1 cellular context compared by ENCODE assay signal in genomic region chr11:117273550-117274289, GRCh38.
TF ChIP-seq lines count a peak whose summit lies in the region.

No MANE protein-coding gene starts in this region.

TF ChIP-seq in HEK293, 187 proteins besides CTCF, POLR2A, EP300 and RAD21 (continued from another document and continues in another):
- TF ChIP-seq ZNF133 (tag by site-specific recombination; IDR thresholded peaks at IDR 0.05) = no peak
- no peak for TF ChIP-seq ZNF639 (tag by site-specific recombination; IDR thresholded peaks at IDR 0.05)
- no peak for TF ChIP-seq ZNF473 (tag by site-specific recombination; IDR thresholded peaks at IDR 0.05)
- TF ChIP-seq ZNF610 (tag by site-specific recombination; IDR thresholded peaks at IDR 0.05; ENCODE audit: borderline replicate concordance) = no peak
- TF ChIP-seq, protein P1, sequence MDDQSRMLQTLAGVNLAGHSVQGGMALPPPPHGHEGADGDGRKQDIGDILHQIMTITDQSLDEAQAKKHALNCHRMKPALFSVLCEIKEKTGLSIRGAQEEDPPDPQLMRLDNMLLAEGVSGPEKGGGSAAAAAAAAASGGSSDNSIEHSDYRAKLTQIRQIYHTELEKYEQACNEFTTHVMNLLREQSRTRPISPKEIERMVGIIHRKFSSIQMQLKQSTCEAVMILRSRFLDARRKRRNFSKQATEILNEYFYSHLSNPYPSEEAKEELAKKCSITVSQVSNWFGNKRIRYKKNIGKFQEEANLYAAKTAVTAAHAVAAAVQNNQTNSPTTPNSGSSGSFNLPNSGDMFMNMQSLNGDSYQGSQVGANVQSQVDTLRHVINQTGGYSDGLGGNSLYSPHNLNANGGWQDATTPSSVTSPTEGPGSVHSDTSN (CRISPR knock-in tag; IDR thresholded peaks at IDR 0.05) = no peak
- TF ChIP-seq TRIM28 (IDR thresholded peaks at IDR 0.05; ENCODE audit: borderline replicate concordance, low read length) = peak; percentile 99
- no peak for TF ChIP-seq ZNF37A (tag by site-specific recombination; IDR thresholded peaks at IDR 0.05)
- 0 out of 2 replicates have a peak, but pooled peaks have one; percentile 20 for TF ChIP-seq PRDM10 (tag by site-specific recombination; IDR thresholded peaks at IDR 0.05)
- TF ChIP-seq, protein P2, sequence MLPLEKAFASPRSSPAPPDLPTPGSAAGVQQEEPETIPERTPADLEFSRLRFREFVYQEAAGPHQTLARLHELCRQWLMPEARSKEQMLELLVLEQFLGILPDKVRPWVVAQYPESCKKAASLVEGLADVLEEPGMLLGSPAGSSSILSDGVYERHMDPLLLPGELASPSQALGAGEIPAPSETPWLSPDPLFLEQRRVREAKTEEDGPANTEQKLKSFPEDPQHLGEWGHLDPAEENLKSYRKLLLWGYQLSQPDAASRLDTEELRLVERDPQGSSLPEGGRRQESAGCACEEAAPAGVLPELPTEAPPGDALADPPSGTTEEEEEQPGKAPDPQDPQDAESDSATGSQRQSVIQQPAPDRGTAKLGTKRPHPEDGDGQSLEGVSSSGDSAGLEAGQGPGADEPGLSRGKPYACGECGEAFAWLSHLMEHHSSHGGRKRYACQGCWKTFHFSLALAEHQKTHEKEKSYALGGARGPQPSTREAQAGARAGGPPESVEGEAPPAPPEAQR (tag by site-specific recombination; IDR thresholded peaks at IDR 0.05) = no peak
- TF ChIP-seq, protein P3, sequence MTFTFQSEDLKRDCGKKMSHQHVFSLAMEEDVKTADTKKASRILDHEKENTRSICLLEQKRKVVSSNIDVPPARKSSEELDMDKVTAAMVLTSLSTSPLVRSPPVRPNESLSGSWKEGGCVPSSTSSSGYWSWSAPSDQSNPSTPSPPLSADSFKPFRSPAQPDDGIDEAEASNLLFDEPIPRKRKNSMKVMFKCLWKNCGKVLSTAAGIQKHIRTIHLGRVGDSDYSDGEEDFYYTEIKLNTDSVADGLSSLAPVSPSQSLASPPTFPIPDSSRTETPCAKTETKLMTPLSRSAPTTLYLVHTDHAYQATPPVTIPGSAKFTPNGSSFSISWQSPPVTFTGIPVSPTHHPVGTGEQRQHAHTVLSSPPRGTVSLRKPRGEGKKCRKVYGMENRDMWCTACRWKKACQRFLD (tag by site-specific recombination; IDR thresholded peaks at IDR 0.05) = no peak
- TF ChIP-seq ZSCAN23 (tag by site-specific recombination; IDR thresholded peaks at IDR 0.05) = no peak
- TF ChIP-seq, protein P4, sequence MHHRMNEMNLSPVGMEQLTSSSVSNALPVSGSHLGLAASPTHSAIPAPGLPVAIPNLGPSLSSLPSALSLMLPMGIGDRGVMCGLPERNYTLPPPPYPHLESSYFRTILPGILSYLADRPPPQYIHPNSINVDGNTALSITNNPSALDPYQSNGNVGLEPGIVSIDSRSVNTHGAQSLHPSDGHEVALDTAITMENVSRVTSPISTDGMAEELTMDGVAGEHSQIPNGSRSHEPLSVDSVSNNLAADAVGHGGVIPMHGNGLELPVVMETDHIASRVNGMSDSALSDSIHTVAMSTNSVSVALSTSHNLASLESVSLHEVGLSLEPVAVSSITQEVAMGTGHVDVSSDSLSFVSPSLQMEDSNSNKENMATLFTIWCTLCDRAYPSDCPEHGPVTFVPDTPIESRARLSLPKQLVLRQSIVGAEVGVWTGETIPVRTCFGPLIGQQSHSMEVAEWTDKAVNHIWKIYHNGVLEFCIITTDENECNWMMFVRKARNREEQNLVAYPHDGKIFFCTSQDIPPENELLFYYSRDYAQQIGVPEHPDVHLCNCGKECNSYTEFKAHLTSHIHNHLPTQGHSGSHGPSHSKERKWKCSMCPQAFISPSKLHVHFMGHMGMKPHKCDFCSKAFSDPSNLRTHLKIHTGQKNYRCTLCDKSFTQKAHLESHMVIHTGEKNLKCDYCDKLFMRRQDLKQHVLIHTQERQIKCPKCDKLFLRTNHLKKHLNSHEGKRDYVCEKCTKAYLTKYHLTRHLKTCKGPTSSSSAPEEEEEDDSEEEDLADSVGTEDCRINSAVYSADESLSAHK (tag by site-specific recombination; IDR thresholded peaks at IDR 0.05) = no peak
- no peak for TF ChIP-seq ZNF423 (tag by site-specific recombination; IDR thresholded peaks at IDR 0.05)
- no peak for TF ChIP-seq ZNF416 (tag by site-specific recombination; IDR thresholded peaks at IDR 0.05)
- TF ChIP-seq MZF1 (tag by site-specific recombination; IDR thresholded peaks at IDR 0.05; ENCODE audit: borderline replicate concordance) = peak; percentile 52; the same call in 1 of the 2 replicates
- no peak for TF ChIP-seq ZFP41 (tag by site-specific recombination; IDR thresholded peaks at IDR 0.05; ENCODE audit: borderline replicate concordance)
- no peak for TF ChIP-seq ZFHX2 (tag by site-specific recombination; conservative IDR thresholded peaks at IDR 0.05)
- no peak for TF ChIP-seq IKZF3 (tag by site-specific recombination; IDR thresholded peaks at IDR 0.05)
- no peak for TF ChIP-seq HOXA7 (CRISPR knock-in tag; IDR thresholded peaks at IDR 0.05; ENCODE audit: borderline replicate concordance)
- no peak for TF ChIP-seq ZNF791 (tag by site-specific recombination; IDR thresholded peaks at IDR 0.05)
- TF ChIP-seq, protein P5, sequence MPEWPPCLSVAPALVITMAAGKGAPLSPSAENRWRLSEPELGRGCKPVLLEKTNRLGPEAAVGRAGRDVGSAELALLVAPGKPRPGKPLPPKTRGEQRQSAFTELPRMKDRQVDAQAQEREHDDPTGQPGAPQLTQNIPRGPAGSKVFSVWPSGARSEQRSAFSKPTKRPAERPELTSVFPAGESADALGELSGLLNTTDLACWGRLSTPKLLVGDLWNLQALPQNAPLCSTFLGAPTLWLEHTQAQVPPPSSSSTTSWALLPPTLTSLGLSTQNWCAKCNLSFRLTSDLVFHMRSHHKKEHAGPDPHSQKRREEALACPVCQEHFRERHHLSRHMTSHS (tag by site-specific recombination; IDR thresholded peaks at IDR 0.05) = no peak
- TF ChIP-seq ZNF148 (tag by site-specific recombination; IDR thresholded peaks at IDR 0.05; ENCODE audit: borderline replicate concordance) = no peak
- no peak for TF ChIP-seq ZNF426 (tag by site-specific recombination; IDR thresholded peaks at IDR 0.05)
- peak; percentile 49; the same call in 1 of the 2 replicates for TF ChIP-seq KLF8 (tag by site-specific recombination; IDR thresholded peaks at IDR 0.05)
- TF ChIP-seq ZNF175 (tag by site-specific recombination; IDR thresholded peaks at IDR 0.05) = no peak
- no peak for TF ChIP-seq ZNF658 (tag by site-specific recombination; IDR thresholded peaks at IDR 0.05)
- TF ChIP-seq ZNF621 (tag by site-specific recombination; IDR thresholded peaks at IDR 0.05) = no peak
- peak; percentile 26; the same call in 1 of the 2 replicates for TF ChIP-seq ZBTB48 (tag by site-specific recombination; IDR thresholded peaks at IDR 0.05)
- TF ChIP-seq, protein P6, sequence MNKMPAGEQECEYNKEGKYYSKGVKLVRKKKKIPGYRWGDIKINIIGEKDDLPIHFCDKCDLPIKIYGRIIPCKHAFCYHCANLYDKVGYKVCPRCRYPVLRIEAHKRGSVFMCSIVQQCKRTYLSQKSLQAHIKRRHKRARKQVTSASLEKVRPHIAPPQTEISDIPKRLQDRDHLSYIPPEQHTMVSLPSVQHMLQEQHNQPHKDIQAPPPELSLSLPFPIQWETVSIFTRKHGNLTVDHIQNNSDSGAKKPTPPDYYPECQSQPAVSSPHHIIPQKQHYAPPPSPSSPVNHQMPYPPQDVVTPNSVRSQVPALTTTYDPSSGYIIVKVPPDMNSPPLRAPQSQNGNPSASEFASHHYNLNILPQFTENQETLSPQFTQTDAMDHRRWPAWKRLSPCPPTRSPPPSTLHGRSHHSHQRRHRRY (tag by site-specific recombination; IDR thresholded peaks at IDR 0.05) = no peak
- TF ChIP-seq ZNF114 (tag by site-specific recombination; IDR thresholded peaks at IDR 0.05) = no peak
- TF ChIP-seq KLF7 (tag by site-specific recombination; IDR thresholded peaks at IDR 0.05; ENCODE audit: borderline replicate concordance) = no peak
- TF ChIP-seq ZNF248 (tag by site-specific recombination; IDR thresholded peaks at IDR 0.05) = no peak
- no peak for TF ChIP-seq ZNF155 (tag by site-specific recombination; IDR thresholded peaks at IDR 0.05)
- 0 out of 2 replicates have a peak, but pooled peaks have one; percentile 22 for TF ChIP-seq ZNF600 (tag by site-specific recombination; IDR thresholded peaks at IDR 0.05)
- TF ChIP-seq ZNF23 (tag by site-specific recombination; IDR thresholded peaks at IDR 0.05; ENCODE audit: borderline replicate concordance) = no peak
- TF ChIP-seq ZNF701 (tag by site-specific recombination; IDR thresholded peaks at IDR 0.05) = no peak
- TF ChIP-seq ZNF366 (tag by site-specific recombination; conservative IDR thresholded peaks at IDR 0.05) = 0 out of 2 replicates have a peak, but pooled peaks have one; percentile 14
- no peak for TF ChIP-seq SP2 (tag by site-specific recombination; IDR thresholded peaks at IDR 0.05)
- TF ChIP-seq ZNF707 (tag by site-specific recombination; IDR thresholded peaks at IDR 0.05) = no peak
- no peak for TF ChIP-seq ZFP3 (tag by site-specific recombination; IDR thresholded peaks at IDR 0.05; ENCODE audit: low read depth)
- 0 out of 2 replicates have a peak, but pooled peaks have one; percentile 18 for TF ChIP-seq PATZ1 (tag by site-specific recombination; IDR thresholded peaks at IDR 0.05)
- TF ChIP-seq ZNF292 (tag by site-specific recombination; IDR thresholded peaks at IDR 0.05; ENCODE audit: borderline replicate concordance, low read depth) = no peak
